ENCODE assay signal across 8 cellular contexts in the genomic region with DNA sequence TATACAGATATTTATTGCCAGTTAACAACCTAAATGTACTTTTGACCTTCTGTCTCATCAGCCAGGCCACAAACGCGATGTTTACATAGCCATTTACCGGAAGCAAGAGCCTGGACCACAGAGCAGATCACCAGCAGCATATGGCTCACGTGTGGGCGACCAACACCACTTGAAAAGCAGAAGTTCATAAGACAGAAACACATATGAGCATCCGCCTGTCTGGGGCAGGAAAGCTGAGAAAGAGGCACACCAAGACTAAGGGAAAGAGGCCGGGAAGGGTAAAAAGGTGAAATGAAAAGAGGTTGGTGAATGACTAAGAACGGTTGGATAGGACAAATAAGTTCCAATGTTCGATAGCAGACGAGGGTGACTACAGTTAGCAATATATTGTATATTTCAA. TPM values are rescaled to one million over a fixed set of nuclear protein-coding genes. Genes with fewer than 3 reads are reported as not detected.
A peak's percentile ranks its signal among the peaks of the same experiment; 100 is the strongest.
DNase-seq lines count a peak whose midpoint lies in the region; ATAC-seq, FAIRE-seq and TF ChIP-seq lines count a peak whose summit lies in the region.

No MANE protein-coding gene starts in this region.

- CTCF ChIA-PET in PC-9 (lab: Charles Lee): no interaction called here

- no peak for TF ChIP-seq POLR2A in NB4 (IDR thresholded peaks at IDR 0.05; ENCODE audit: extremely low read depth, insufficient read length)

- TF ChIP-seq CTCF in NB4 (IDR thresholded peaks at IDR 0.05; ENCODE audit: low read depth, low read length) (no peak), PC-9 (conservative IDR thresholded peaks at IDR 0.05) (no peak)

- H3K4me1 ChIP-seq in mononuclear cell (ENCODE audit: insufficient read depth, low read length) (peaks cover 14% of the 10 kb centered on the region), PC-9 (replicated peaks; ENCODE audit: insufficient read depth) (no peaks in the 10 kb centered on the region)

- FAIRE-seq in GM18507 (lab: Jason Lieb, UNC): peak; percentile 97

- H3K79me2 ChIP-seq in PC-9 (ENCODE audit: low read depth): no peaks in the 10 kb centered on the region

- H3K4me2 ChIP-seq in PC-9: no peak overlapping the region

- H3K9me3 ChIP-seq in mononuclear cell (ENCODE audit: low read depth, low read length) (no peaks in the 10 kb centered on the region), PC-9 (ENCODE audit: insufficient read depth, low read depth) (no peaks in the 10 kb centered on the region)

- ATAC-seq in HG02571 (IDR thresholded peaks at IDR 0.05; ENCODE audit: unreplicated experiment): peak; percentile 92

- H3K4me3 ChIP-seq in NB4 (ENCODE audit: low read depth, low read length) (no peak overlapping the region), mononuclear cell (ENCODE audit: low read length) (peak overlapping the region; percentile 52), PC-9 (no peak overlapping the region)

- DNase-seq in GM18507 (ENCODE audit: extremely low spot score, insufficient read length, low read depth) (peak; percentile 38), NB4 (ENCODE audit: low read depth) (peak; percentile 87), activated T-cell treated with anti-CD3 and anti-CD28 coated beads for 4 hours (peak; percentile 13), PC-9 (no peak), iPS-NIHi11 (ENCODE audit: low spot score) (no peak), LoVo (ENCODE audit: low spot score) (no peak)

- H3F3A ChIP-seq in PC-9 (ENCODE audit: insufficient read depth, low read depth): no peaks in the 10 kb centered on the region

- BruUV-seq in PC-9 (replicated peaks; lab: Mats Ljungman, UMichigan): no TSS peak

- intact Hi-C loops in PC-9 (cut with micrococcal nuclease; ENCODE audit: unreplicated experiment): no loop called here

- POLR2A ChIA-PET in PC-9 (lab: Charles Lee; ENCODE audit: unreplicated experiment): no interaction called here

- no peak overlapping the region for H3K27ac ChIP-seq in PC-9

- H2AFZ ChIP-seq in PC-9: no peak overlapping the region

- H3K27me3 ChIP-seq in mononuclear cell (ENCODE audit: insufficient read depth, low read length) (peaks cover 25% of the 10 kb centered on the region), PC-9 (ENCODE audit: insufficient read depth, low read depth) (no peaks in the 10 kb centered on the region)

- H3K9me2 ChIP-seq in PC-9 (ENCODE audit: insufficient read depth): no peaks in the 10 kb centered on the region

- no peaks in the 10 kb centered on the region for H4K20me1 ChIP-seq in PC-9 (ENCODE audit: insufficient read depth)

- H3K36me3 ChIP-seq in PC-9 (ENCODE audit: low read depth): no peaks in the 10 kb centered on the region

RNA-seq across cellular contexts. Expression of a gene that starts 1.3 kb away (rescaled TPM):
- total RNA-seq in mononuclear cell (12.3 TPM), PC-9 (2021) (not detected in 2 replicates)

RNA-seq across cellular contexts. Expression of a gene that starts 28.9 kb away (rescaled TPM):
- total RNA-seq in mononuclear cell (0.73 TPM), PC-9 (2021) (0.20 TPM in 1 of 2 replicates, not detected in the other)

Comparison
In these comparisons a context has a peak if more than half of its experiments do, and no peak if none do; other contexts are left out.
1. DNase-seq: peak in GM18507 (single experiment), NB4 (single experiment) and activated T-cell treated with anti-CD3 and anti-CD28 coated beads for 4 hours (single experiment); none in PC-9 (0 of 2), iPS-NIHi11 (single experiment) and LoVo (single experiment).
2. RNA of a gene that starts 1.3 kb away (total RNA-seq): 12.3 TPM in mononuclear cell (single experiment); not detected in PC-9; every median in the first group is over 10 times any median in the second.